ENCODE assay signal across 29 cellular contexts in genomic region chr17:69134112-69134511, GRCh38. TPM values are rescaled to one million over a fixed set of nuclear protein-coding genes. Genes with fewer than 3 reads are reported as not detected.
"Had no signal": no experiment of that assay in that cellular context is flagged by ENCODE, and none has a peak within 500 bp of the region (broad histone marks: within the 10 kb centered on the region; RNA-seq: fewer than 3 reads in every experiment).

No MANE protein-coding gene starts in this region.

- H3K36me3 Mint-ChIP-seq: activated CD4-positive, alpha-beta memory T cell treated with anti-CD3 and anti-CD28 coated beads for 36 hours; activated CD8-positive, alpha-beta memory T cell treated with anti-CD3 and anti-CD28 coated beads, Interleukin-2, amount 10 ng/mL, durations not matched to agents 7 days and 5 days had no signal

- H3K9me3 Mint-ChIP-seq: activated CD4-positive, alpha-beta memory T cell treated with anti-CD3 and anti-CD28 coated beads for 36 hours; activated CD4-positive, alpha-beta T cell treated with anti-CD3 and anti-CD28 coated beads, Interleukin-2, amount 10 ng/mL, durations not matched to agents 24 days and 14 days; central memory CD8-positive, alpha-beta T cell; T-helper 2 cell treated with Interferon-gamma antibody and Interleukin-4, amounts not matched to agents 5 μg/mL and 100 μg/mL, for 36 hours had no signal

- H3K27me3 Mint-ChIP-seq: activated CD4-positive, alpha-beta memory T cell treated with anti-CD3 and anti-CD28 coated beads for 36 hours; activated CD4-positive, alpha-beta T cell treated with anti-CD3 and anti-CD28 coated beads for 36 hours; activated CD4-positive, alpha-beta T cell treated with anti-CD3 and anti-CD28 coated beads, Interleukin-2, amount 10 ng/mL, durations not matched to agents 24 days and 14 days; activated naive CD8-positive, alpha-beta T cell; central memory CD8-positive, alpha-beta T cell; T-helper 17 cell had no signal

- H3K27me3 ChIP-seq: brain microvascular endothelial cell had no signal

- ATAC-seq: activated CD4-positive, alpha-beta T cell treated with anti-CD3 and anti-CD28 coated beads for 36 hours; activated CD8-positive, alpha-beta memory T cell treated with anti-CD3 and anti-CD28 coated beads, Interleukin-2, amount 10 ng/mL, durations not matched to agents 7 days and 5 days; activated CD8-positive, alpha-beta T cell treated with anti-CD3 and anti-CD28 coated beads, Interleukin-2, amount 10 ng/mL, durations not matched to agents 7 days and 5 days; activated T-cell treated with anti-CD3 and anti-CD28 coated beads, Interleukin-2, amount 50 U/mL, for 72 hours; T-helper 17 cell had no signal

- H3K4me1 Mint-ChIP-seq: activated CD4-positive, alpha-beta T cell treated with anti-CD3 and anti-CD28 coated beads for 36 hours; activated CD4-positive, alpha-beta T cell treated with anti-CD3 and anti-CD28 coated beads, Interleukin-2, amount 10 ng/mL, durations not matched to agents 24 days and 14 days; activated CD8-positive, alpha-beta memory T cell treated with anti-CD3 and anti-CD28 coated beads, Interleukin-2, amount 10 ng/mL, durations not matched to agents 7 days and 5 days; central memory CD8-positive, alpha-beta T cell; T-helper 17 cell had no signal

- DNase-seq: activated CD4-positive, alpha-beta memory T cell treated with anti-CD3 and anti-CD28 coated beads for 36 hours; activated CD4-positive, alpha-beta T cell treated with anti-CD3 and anti-CD28 coated beads for 36 hours; activated CD4-positive, alpha-beta T cell treated with anti-CD3 and anti-CD28 coated beads, Interleukin-2, amount 10 ng/mL, durations not matched to agents 24 days and 14 days; activated CD4-positive, CD25-positive, alpha-beta regulatory T cell; activated CD4-positive, CD25-positive, alpha-beta regulatory T cell treated with anti-CD3 and anti-CD28 coated beads, Interleukin-2, amount 50 U/mL, for 72 hours; activated CD8-positive, alpha-beta memory T cell treated with anti-CD3 and anti-CD28 coated beads, Interleukin-2, amount 10 ng/mL, durations not matched to agents 7 days and 5 days; activated CD8-positive, alpha-beta memory T cell treated with anti-CD3 and anti-CD28 coated beads, Interleukin-2, amount 50 U/mL, for 4 hours; activated CD8-positive, alpha-beta T cell treated with anti-CD3 and anti-CD28 coated beads, Interleukin-2, amount 10 ng/mL, durations not matched to agents 7 days and 5 days; activated gamma-delta T cell; activated naive CD4-positive, alpha-beta T cell treated with anti-CD3 and anti-CD28 coated beads, Interleukin-2, amount 50 U/mL, for 16 hours; activated naive CD4-positive, alpha-beta T cell treated with Interleukin-2 at 50 U/mL for 16 hours; activated T-cell treated with anti-CD3 and anti-CD28 coated beads, Interleukin-2, amount 50 U/mL, for 1 hour; activated T-cell treated with anti-CD3 and anti-CD28 coated beads, Interleukin-2, amount 50 U/mL, for 72 hours; amniotic stem cell; anterior cingulate cortex; brain microvascular endothelial cell; dermis blood vessel endothelial cell; effector CD8-positive, alpha-beta T cell; foreskin fibroblast; head of caudate nucleus; T-helper 1 cell; T-helper 17 cell; T1000 had no signal

- H3K4me3 Mint-ChIP-seq: activated CD4-positive, alpha-beta memory T cell treated with anti-CD3 and anti-CD28 coated beads for 36 hours; activated CD4-positive, alpha-beta T cell treated with anti-CD3 and anti-CD28 coated beads for 36 hours; activated CD4-positive, alpha-beta T cell treated with anti-CD3 and anti-CD28 coated beads, Interleukin-2, amount 10 ng/mL, durations not matched to agents 24 days and 14 days; activated CD8-positive, alpha-beta memory T cell treated with anti-CD3 and anti-CD28 coated beads, Interleukin-2, amount 10 ng/mL, durations not matched to agents 7 days and 5 days; activated CD8-positive, alpha-beta T cell treated with anti-CD3 and anti-CD28 coated beads, Interleukin-2, amount 10 ng/mL, durations not matched to agents 7 days and 5 days; activated naive CD8-positive, alpha-beta T cell; activated T-cell treated with anti-CD3 and anti-CD28 coated beads, Interleukin-2, amount 50 U/mL, for 72 hours; central memory CD8-positive, alpha-beta T cell; T-helper 17 cell; T-helper 2 cell treated with Interferon-gamma antibody and Interleukin-4, amounts not matched to agents 5 μg/mL and 100 μg/mL, for 36 hours had no signal

- H3K27ac Mint-ChIP-seq: activated CD4-positive, alpha-beta memory T cell treated with anti-CD3 and anti-CD28 coated beads for 36 hours; activated CD4-positive, alpha-beta T cell treated with anti-CD3 and anti-CD28 coated beads for 36 hours; activated CD4-positive, alpha-beta T cell treated with anti-CD3 and anti-CD28 coated beads, Interleukin-2, amount 10 ng/mL, durations not matched to agents 24 days and 14 days; activated CD8-positive, alpha-beta memory T cell treated with anti-CD3 and anti-CD28 coated beads, Interleukin-2, amount 10 ng/mL, durations not matched to agents 7 days and 5 days; activated CD8-positive, alpha-beta T cell treated with anti-CD3 and anti-CD28 coated beads, Interleukin-2, amount 10 ng/mL, durations not matched to agents 7 days and 5 days; activated naive CD8-positive, alpha-beta T cell; activated T-cell treated with anti-CD3 and anti-CD28 coated beads, Interleukin-2, amount 50 U/mL, for 72 hours; T-helper 17 cell; T-helper 2 cell treated with Interferon-gamma antibody and Interleukin-4, amounts not matched to agents 5 μg/mL and 100 μg/mL, for 36 hours had no signal

- H3K27ac ChIP-seq: brain microvascular endothelial cell, coronary artery, epithelial cell of prostate had no signal

RNA-seq across cellular contexts. Expression of gene ABCA6, which starts 7.6 kb away (rescaled TPM):
- total RNA-seq: activated CD4-positive, alpha-beta memory T cell treated with anti-CD3 and anti-CD28 coated beads for 36 hours; activated CD4-positive, alpha-beta T cell treated with anti-CD3 and anti-CD28 coated beads for 36 hours; activated CD4-positive, alpha-beta T cell treated with anti-CD3 and anti-CD28 coated beads, Interleukin-2, amount 10 ng/mL, durations not matched to agents 24 days and 14 days; astrocyte had no signal
